In the genomic region with DNA sequence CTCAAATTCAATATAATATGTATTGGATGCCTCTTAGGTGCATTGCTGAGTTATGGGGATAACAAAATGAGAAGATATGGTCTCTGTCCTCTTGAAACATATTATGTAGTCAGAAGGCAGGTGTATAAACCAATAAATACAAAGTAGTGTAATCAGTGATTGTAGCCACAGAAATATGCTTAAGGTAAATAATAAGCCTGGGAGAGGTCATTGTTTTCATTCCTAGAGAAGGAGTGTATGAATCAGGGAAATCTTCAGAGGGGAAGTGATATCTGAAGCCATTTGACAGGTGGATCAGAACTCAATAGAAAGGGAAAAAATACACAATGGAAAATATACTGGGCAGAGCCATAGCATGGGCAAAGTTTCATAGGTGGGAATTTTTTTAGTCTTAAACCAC, we compare ENCODE assay signal across 1 cellular context.
TF ChIP-seq lines count a peak whose summit lies in the region.

No MANE protein-coding gene starts in this region.

TF ChIP-seq in GM23338, 12 proteins besides CTCF, POLR2A, EP300 and RAD21 (continued from another document):
- TF ChIP-seq, protein P1, sequence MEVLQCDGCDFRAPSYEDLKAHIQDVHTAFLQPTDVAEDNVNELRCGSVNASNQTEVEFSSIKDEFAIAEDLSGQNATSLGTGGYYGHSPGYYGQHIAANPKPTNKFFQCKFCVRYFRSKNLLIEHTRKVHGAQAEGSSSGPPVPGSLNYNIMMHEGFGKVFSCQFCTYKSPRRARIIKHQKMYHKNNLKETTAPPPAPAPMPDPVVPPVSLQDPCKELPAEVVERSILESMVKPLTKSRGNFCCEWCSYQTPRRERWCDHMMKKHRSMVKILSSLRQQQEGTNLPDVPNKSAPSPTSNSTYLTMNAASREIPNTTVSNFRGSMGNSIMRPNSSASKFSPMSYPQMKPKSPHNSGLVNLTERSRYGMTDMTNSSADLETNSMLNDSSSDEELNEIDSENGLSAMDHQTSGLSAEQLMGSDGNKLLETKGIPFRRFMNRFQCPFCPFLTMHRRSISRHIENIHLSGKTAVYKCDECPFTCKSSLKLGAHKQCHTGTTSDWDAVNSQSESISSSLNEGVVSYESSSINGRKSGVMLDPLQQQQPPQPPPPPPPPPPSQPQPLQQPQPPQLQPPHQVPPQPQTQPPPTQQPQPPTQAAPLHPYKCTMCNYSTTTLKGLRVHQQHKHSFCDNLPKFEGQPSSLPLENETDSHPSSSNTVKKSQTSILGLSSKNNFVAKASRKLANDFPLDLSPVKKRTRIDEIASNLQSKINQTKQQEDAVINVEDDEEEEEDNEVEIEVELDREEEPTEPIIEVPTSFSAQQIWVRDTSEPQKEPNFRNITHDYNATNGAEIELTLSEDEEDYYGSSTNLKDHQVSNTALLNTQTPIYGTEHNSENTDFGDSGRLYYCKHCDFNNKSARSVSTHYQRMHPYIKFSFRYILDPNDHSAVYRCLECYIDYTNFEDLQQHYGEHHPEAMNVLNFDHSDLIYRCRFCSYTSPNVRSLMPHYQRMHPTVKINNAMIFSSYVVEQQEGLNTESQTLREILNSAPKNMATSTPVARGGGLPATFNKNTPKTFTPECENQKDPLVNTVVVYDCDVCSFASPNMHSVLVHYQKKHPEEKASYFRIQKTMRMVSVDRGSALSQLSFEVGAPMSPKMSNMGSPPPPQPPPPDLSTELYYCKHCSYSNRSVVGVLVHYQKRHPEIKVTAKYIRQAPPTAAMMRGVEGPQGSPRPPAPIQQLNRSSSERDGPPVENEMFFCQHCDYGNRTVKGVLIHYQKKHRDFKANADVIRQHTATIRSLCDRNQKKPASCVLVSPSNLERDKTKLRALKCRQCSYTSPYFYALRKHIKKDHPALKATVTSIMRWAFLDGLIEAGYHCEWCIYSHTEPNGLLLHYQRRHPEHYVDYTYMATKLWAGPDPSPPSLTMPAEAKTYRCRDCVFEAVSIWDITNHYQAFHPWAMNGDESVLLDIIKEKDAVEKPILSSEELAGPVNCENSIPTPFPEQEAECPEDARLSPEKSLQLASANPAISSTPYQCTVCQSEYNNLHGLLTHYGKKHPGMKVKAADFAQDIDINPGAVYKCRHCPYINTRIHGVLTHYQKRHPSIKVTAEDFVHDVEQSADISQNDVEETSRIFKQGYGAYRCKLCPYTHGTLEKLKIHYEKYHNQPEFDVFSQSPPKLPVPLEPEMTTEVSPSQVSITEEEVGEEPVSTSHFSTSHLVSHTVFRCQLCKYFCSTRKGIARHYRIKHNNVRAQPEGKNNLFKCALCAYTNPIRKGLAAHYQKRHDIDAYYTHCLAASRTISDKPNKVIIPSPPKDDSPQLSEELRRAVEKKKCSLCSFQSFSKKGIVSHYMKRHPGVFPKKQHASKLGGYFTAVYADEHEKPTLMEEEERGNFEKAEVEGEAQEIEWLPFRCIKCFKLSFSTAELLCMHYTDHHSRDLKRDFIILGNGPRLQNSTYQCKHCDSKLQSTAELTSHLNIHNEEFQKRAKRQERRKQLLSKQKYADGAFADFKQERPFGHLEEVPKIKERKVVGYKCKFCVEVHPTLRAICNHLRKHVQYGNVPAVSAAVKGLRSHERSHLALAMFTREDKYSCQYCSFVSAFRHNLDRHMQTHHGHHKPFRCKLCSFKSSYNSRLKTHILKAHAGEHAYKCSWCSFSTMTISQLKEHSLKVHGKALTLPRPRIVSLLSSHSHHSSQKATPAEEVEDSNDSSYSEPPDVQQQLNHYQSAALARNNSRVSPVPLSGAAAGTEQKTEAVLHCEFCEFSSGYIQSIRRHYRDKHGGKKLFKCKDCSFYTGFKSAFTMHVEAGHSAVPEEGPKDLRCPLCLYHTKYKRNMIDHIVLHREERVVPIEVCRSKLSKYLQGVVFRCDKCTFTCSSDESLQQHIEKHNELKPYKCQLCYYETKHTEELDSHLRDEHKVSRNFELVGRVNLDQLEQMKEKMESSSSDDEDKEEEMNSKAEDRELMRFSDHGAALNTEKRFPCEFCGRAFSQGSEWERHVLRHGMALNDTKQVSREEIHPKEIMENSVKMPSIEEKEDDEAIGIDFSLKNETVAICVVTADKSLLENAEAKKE (CRISPR knock-in tag; IDR thresholded peaks at IDR 0.05), result no peak
- no peak for TF ChIP-seq EZH2phosphoT487 (IDR thresholded peaks at IDR 0.05; ENCODE audit: unreplicated experiment)
TF ChIP-seq in GM23338: peak in this region for 0.
